In genomic region chr12:89344043-89344861, GRCh38 we compare ENCODE assay signal across 3 cellular contexts.
TF ChIP-seq lines count a peak whose summit lies in the region.

No MANE protein-coding gene starts in this region.

TF ChIP-seq in SK-N-SH treated with all-trans-retinoic acid at 6 μM for 48 hours, 23 proteins besides CTCF, POLR2A, EP300 and RAD21 (continues in another document):
- TF ChIP-seq ZNF565 (CRISPR knock-in tag; conservative IDR thresholded peaks at IDR 0.05; ENCODE audit: low read depth): no peak
- no peak for TF ChIP-seq CREB5 (CRISPR knock-in tag; IDR thresholded peaks at IDR 0.05; ENCODE audit: low read depth)
- no peak for TF ChIP-seq CSDC2 (CRISPR knock-in tag; IDR thresholded peaks at IDR 0.05)
- TF ChIP-seq ZNF8 (CRISPR knock-in tag; IDR thresholded peaks at IDR 0.05): no peak
- TF ChIP-seq SNAI2 (CRISPR knock-in tag; IDR thresholded peaks at IDR 0.05): no peak
- no peak for TF ChIP-seq TSHZ2 (CRISPR knock-in tag; IDR thresholded peaks at IDR 0.05)
- TF ChIP-seq ISL1 (CRISPR knock-in tag; IDR thresholded peaks at IDR 0.05): no peak
- no peak for TF ChIP-seq ESRRG (CRISPR knock-in tag; IDR thresholded peaks at IDR 0.05)
- no peak for TF ChIP-seq PATZ1 (CRISPR knock-in tag; IDR thresholded peaks at IDR 0.05; ENCODE audit: borderline replicate concordance)

TF ChIP-seq in SK-N-SH, 30 proteins besides CTCF, POLR2A, EP300 and RAD21:
- TF ChIP-seq EZH2phosphoT487 (IDR thresholded peaks at IDR 0.05; ENCODE audit: borderline replicate concordance, low read depth) (no peak), RXRA (IDR thresholded peaks at IDR 0.05; ENCODE audit: borderline replicate concordance, low read depth) (no peak), REST (IDR thresholded peaks at IDR 0.05; ENCODE audit: low read depth, low read length) (no peak), ELF1 (IDR thresholded peaks at IDR 0.05) (no peak), TCF12 (IDR thresholded peaks at IDR 0.05) (no peak), SIN3A (IDR thresholded peaks at IDR 0.05; ENCODE audit: borderline replicate concordance, low read depth, low read length) (no peak), GATA2 (CRISPR knock-in tag; IDR thresholded peaks at IDR 0.05) (no peak), ZBTB33 (IDR thresholded peaks at IDR 0.05; ENCODE audit: borderline replicate concordance, low read depth) (no peak), RFX5 (IDR thresholded peaks at IDR 0.05; ENCODE audit: low read length) (no peak), FOXM1 (IDR thresholded peaks at IDR 0.05; ENCODE audit: low read depth) (no peak), USF2 (IDR thresholded peaks at IDR 0.05; ENCODE audit: borderline replicate concordance, low read depth, low read length) (no peak)

TF ChIP-seq in endothelial cell of umbilical vein, 7 proteins besides CTCF, POLR2A, EP300 and RAD21:
- no peak for TF ChIP-seq POLR2AphosphoS5 (IDR thresholded peaks at IDR 0.05; ENCODE audit: insufficient read depth, low read depth, low read length)
- TF ChIP-seq MAX (IDR thresholded peaks at IDR 0.05; ENCODE audit: insufficient read depth, insufficient read length): no peak
- TF ChIP-seq MYC (IDR thresholded peaks at IDR 0.05; ENCODE audit: low read depth, low read length): no peak
- TF ChIP-seq JUN (IDR thresholded peaks at IDR 0.05; ENCODE audit: borderline replicate concordance, insufficient read depth, insufficient read length, low read depth): no peak
- TF ChIP-seq GATA2 (IDR thresholded peaks at IDR 0.05; ENCODE audit: insufficient read depth, insufficient read length, low read depth, low read length): no peak
- no peak for TF ChIP-seq EZH2 (IDR thresholded peaks at IDR 0.05; ENCODE audit: borderline replicate concordance, low read depth, low read length, severe bottlenecking)
- no peak for TF ChIP-seq FOS (IDR thresholded peaks at IDR 0.05; ENCODE audit: borderline replicate concordance, insufficient read depth, low read length)
TF ChIP-seq in endothelial cell of umbilical vein: peak in this region for 0.
